ENCODE assay signal across 21 cellular contexts in genomic region chr2:111191877-111192276, GRCh38.
"Had no signal": no experiment of that assay in that cellular context is flagged by ENCODE, and none has a peak within 500 bp of the region (broad histone marks: within the 10 kb centered on the region; RNA-seq: fewer than 3 reads in every experiment).

No MANE protein-coding gene starts in this region.

- H3K79me2 ChIP-seq: hepatocyte had no signal

- H3K4me3 Mint-ChIP-seq: dendritic cell treated with granulocyte-macrophage colony-stimulating factor and Interleukin-4, amounts not matched to agents 40 ng/mL and 50 ng/mL, for 4 days; naive thymus-derived CD8-positive, alpha-beta T cell; neural crest cell had no signal

- H2AFZ ChIP-seq: hepatocyte had no signal

- H3K36me3 Mint-ChIP-seq: naive thymus-derived CD8-positive, alpha-beta T cell had no signal

- H3K9me3 ChIP-seq: mucosa of descending colon, ovary, right atrium auricular region, sigmoid colon, stomach, thoracic aorta, transverse colon had no signal

- H3K4me3 ChIP-seq: hepatocyte, mucosa of descending colon, ovary, right atrium auricular region, sigmoid colon, skin epidermis, stomach, thoracic aorta, transverse colon had no signal

- H3K36me3 ChIP-seq: ovary, right atrium auricular region, sigmoid colon, stomach, thoracic aorta, transverse colon had no signal

- H3K27me3 ChIP-seq: hepatocyte, ovary, right atrium auricular region, sigmoid colon, stomach, transverse colon had no signal

- FAIRE-seq: colon, endothelial cell of umbilical vein had no signal

- H3K4me1 ChIP-seq: right atrium auricular region, sigmoid colon, stomach, transverse colon had no signal

- H3K27me3 Mint-ChIP-seq: naive thymus-derived CD8-positive, alpha-beta T cell had no signal

- H3K4me2 ChIP-seq: hepatocyte had no signal

- ATAC-seq: left colon; mucosa of descending colon; naive thymus-derived CD8-positive, alpha-beta T cell had no signal

- H3K9me3 Mint-ChIP-seq: dendritic cell treated with granulocyte-macrophage colony-stimulating factor and Interleukin-4, amounts not matched to agents 40 ng/mL and 50 ng/mL, for 4 days; naive thymus-derived CD8-positive, alpha-beta T cell; neural crest cell had no signal

- H3K27ac ChIP-seq: hepatocyte, ovary, right atrium auricular region, sigmoid colon, skin epidermis, stomach, thoracic aorta, transverse colon had no signal

- DNase-seq: erythroblast; foreskin melanocyte; left colon; mucosa of descending colon; naive thymus-derived CD8-positive, alpha-beta T cell; nucleus accumbens; ovary; sigmoid colon; stimulated activated CD4-positive, alpha-beta T cell treated with anti-CD3 and anti-CD28 coated beads, Interleukin-4, amount 100 ng/mL, for 4 hours; stimulated activated naive CD4-positive, alpha-beta T cell; stomach; substantia nigra; transverse colon had no signal
